7 cellular contexts compared by ENCODE assay signal in genomic region chr10:98242823-98243222, GRCh38. TPM values are rescaled to one million over a fixed set of nuclear protein-coding genes. Genes with fewer than 3 reads are reported as not detected.
A peak's percentile ranks its signal among the peaks of the same experiment; 100 is the strongest.
DNase-seq lines count a peak whose midpoint lies in the region; TF ChIP-seq lines count a peak whose summit lies in the region.

No MANE protein-coding gene starts in this region.

- H3K4me1 Mint-ChIP-seq in endothelial cell (ENCODE audit: unreplicated experiment) = peaks cover 11% of the 10 kb centered on the region
- H3K4me1 Mint-ChIP-seq in activated naive CD4-positive, alpha-beta T cell treated with anti-CD3 and anti-CD28 coated beads for 36 hours (ENCODE audit: low read depth) = no peaks in the 10 kb centered on the region

- peak; percentile 35 for TF ChIP-seq CTCF in GM12873 (IDR thresholded peaks at IDR 0.05; ENCODE audit: insufficient read depth, low read depth, low read length, missing control alignments)
- peak; percentile 33 for TF ChIP-seq CTCF in endothelial cell (IDR thresholded peaks at IDR 0.05; ENCODE audit: unreplicated experiment)

- no peaks in the 10 kb centered on the region for H3K9me3 Mint-ChIP-seq in endothelial cell (ENCODE audit: unreplicated experiment)
- no peaks in the 10 kb centered on the region for H3K9me3 Mint-ChIP-seq in activated naive CD4-positive, alpha-beta T cell treated with anti-CD3 and anti-CD28 coated beads for 36 hours

- H3K27me3 Mint-ChIP-seq in endothelial cell (ENCODE audit: unreplicated experiment) = no peaks in the 10 kb centered on the region
- no peaks in the 10 kb centered on the region for H3K27me3 Mint-ChIP-seq in activated naive CD4-positive, alpha-beta T cell treated with anti-CD3 and anti-CD28 coated beads for 36 hours (ENCODE audit: low read depth)

- H3K36me3 Mint-ChIP-seq in endothelial cell (ENCODE audit: low read depth, unreplicated experiment) = peaks cover 20% of the 10 kb centered on the region
- H3K36me3 Mint-ChIP-seq in activated naive CD4-positive, alpha-beta T cell treated with anti-CD3 and anti-CD28 coated beads for 36 hours (ENCODE audit: low read depth) = peaks cover 20% of the 10 kb centered on the region

- CTCF ChIA-PET in activated naive CD4-positive, alpha-beta T cell treated with anti-CD3 and anti-CD28 coated beads for 36 hours (lab: Charles Lee) = no interaction called here

- no peak overlapping the region for H3K4me3 Mint-ChIP-seq in endothelial cell (ENCODE audit: unreplicated experiment)
- H3K4me3 Mint-ChIP-seq in activated naive CD4-positive, alpha-beta T cell treated with anti-CD3 and anti-CD28 coated beads for 36 hours = no peak overlapping the region

- no peak overlapping the region for H3K27ac Mint-ChIP-seq in endothelial cell (ENCODE audit: unreplicated experiment)
- H3K27ac Mint-ChIP-seq in activated naive CD4-positive, alpha-beta T cell treated with anti-CD3 and anti-CD28 coated beads for 36 hours = no peak overlapping the region

- intact Hi-C loops in activated naive CD4-positive, alpha-beta T cell treated with anti-CD3 and anti-CD28 coated beads for 36 hours (cut with micrococcal nuclease) = loop anchor here (10.0 kb wide), 1 partner anchor 422 kb away; no protein-coding TSS in a partner anchor

- DNase-seq in NCI-H2171 treated with DMSO at 0.1 percent for 48 hours (lab: John Stamatoyannopoulos, UW) (peak; percentile 57), endothelial cell (ENCODE audit: low spot score) (no peak), pons (ENCODE audit: low spot score) (peak; percentile 62), NCI-H345 (lab: John Stamatoyannopoulos, UW) (no peak), NCI-H748 treated with DMSO at 0.1 percent for 48 hours (lab: John Stamatoyannopoulos, UW) (no peak)
- no peak for DNase-seq in activated naive CD4-positive, alpha-beta T cell treated with anti-CD3 and anti-CD28 coated beads for 36 hours

RNA-seq across cellular contexts. Expression of gene LOXL4, which starts 25.2 kb away (rescaled TPM):
- total RNA-seq in endothelial cell (ENCODE audit: unreplicated experiment) = 1.8 TPM
- not detected for total RNA-seq in activated naive CD4-positive, alpha-beta T cell treated with anti-CD3 and anti-CD28 coated beads for 36 hours

Comparison
In these comparisons a context has a peak if more than half of its experiments do, and no peak if none do; other contexts are left out.
1. DNase-seq: peak in NCI-H2171 treated with DMSO at 0.1 percent for 48 hours (single experiment) and pons (single experiment); none in endothelial cell (single experiment), NCI-H345 (single experiment), activated naive CD4-positive, alpha-beta T cell treated with anti-CD3 and anti-CD28 coated beads for 36 hours (single experiment) and NCI-H748 treated with DMSO at 0.1 percent for 48 hours (single experiment).